ENCODE assay signal across 7 cellular contexts in the genomic region with DNA sequence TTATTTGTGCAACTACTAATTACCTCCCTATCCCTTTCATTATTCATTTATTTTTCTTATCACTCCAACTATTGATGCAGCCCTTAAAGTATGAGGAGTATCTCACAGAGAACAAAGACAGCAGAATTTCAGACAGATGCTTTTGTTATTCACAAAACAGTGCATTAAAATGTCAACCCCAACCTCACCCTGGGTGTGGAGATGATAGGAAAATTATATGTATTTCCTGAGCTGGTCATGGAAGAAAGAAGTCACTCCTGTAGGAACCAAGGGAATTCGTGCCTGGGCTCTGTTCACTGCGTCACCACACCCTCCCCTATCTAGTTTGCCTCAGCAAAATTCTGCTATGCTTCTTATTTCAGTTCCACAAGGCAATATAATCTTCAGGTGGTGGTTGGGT.
"Had no signal": no experiment of that assay in that cellular context is flagged by ENCODE, and none has a peak within 500 bp of the region (broad histone marks: within the 10 kb centered on the region; RNA-seq: fewer than 3 reads in every experiment).

No MANE protein-coding gene starts in this region.

- H3K4me3 ChIP-seq: K562 had no signal

- FAIRE-seq: HepG2, HTR-8/SVneo, K562 had no signal

- DNase-seq: IMR-90, KBM-7, KG1 had no signal

- ATAC-seq: HepG2, K562 had no signal

- H3K27ac ChIP-seq: HL-60 had no signal
